ENCODE assay signal across 21 cellular contexts in genomic region chr9:37377688-37378612, GRCh38. TPM values are rescaled to one million over a fixed set of nuclear protein-coding genes. Genes with fewer than 3 reads are reported as not detected.
DNase-seq lines count a peak whose midpoint lies in the region; ATAC-seq, FAIRE-seq and TF ChIP-seq lines count a peak whose summit lies in the region.
"Had no signal": no experiment of that assay in that cellular context is flagged by ENCODE, and none has a peak within 500 bp of the region (broad histone marks: within the 10 kb centered on the region; RNA-seq: fewer than 3 reads in every experiment).

No MANE protein-coding gene starts in this region.

- H3K36me3 Mint-ChIP-seq in WTC11 = no peaks in the 10 kb centered on the region
- no peaks in the 10 kb centered on the region for H3K36me3 Mint-ChIP-seq in nephron progenitor cell (ENCODE audit: low read depth)
- H3K36me3 Mint-ChIP-seq: natural killer cell had no signal

- H3K27ac ChIP-seq in DOHH2 (ENCODE audit: low read depth, low read length) = peak overlapping the region; percentile 99
- H3K27ac ChIP-seq in pancreas = no peak overlapping the region
- H3K27ac ChIP-seq: breast epithelium, parathyroid adenoma, SK-N-MC had no signal

- peak overlapping the region; percentile 33 for H3K4me3 ChIP-seq in DOHH2 (ENCODE audit: low read length)
- no peak overlapping the region for H3K4me3 ChIP-seq in pancreas
- H3K4me3 ChIP-seq: breast epithelium, GM23338, SK-N-MC had no signal

- H3K4me1 Mint-ChIP-seq in WTC11 = no peaks in the 10 kb centered on the region
- H3K4me1 Mint-ChIP-seq in nephron progenitor cell = no peaks in the 10 kb centered on the region
- H3K4me1 Mint-ChIP-seq: CD4-positive, alpha-beta memory T cell; natural killer cell had no signal

- peak; percentile 29 for ATAC-seq in HG02642 (IDR thresholded peaks at IDR 0.05; ENCODE audit: poor library complexity, unreplicated experiment)
- ATAC-seq in WTC11 = no peak
- no peak for ATAC-seq in pancreas
- ATAC-seq: GM23338, natural killer cell, sciatic nerve had no signal

- FAIRE-seq in GM12891 (lab: Jason Lieb, UNC) (peak; percentile 82), pancreas (lab: Jason Lieb, UNC) (no peak)

- H3K9me3 ChIP-seq in DOHH2 (ENCODE audit: control insufficient read depth, insufficient read depth, low read length) = peaks cover 7% of the 10 kb centered on the region; the same call in 1 of the 2 replicates
- H3K9me3 ChIP-seq in pancreas = no peaks in the 10 kb centered on the region
- H3K9me3 ChIP-seq: breast epithelium had no signal

- H3K4me1 ChIP-seq in DOHH2 (ENCODE audit: control insufficient read depth, low read length) = peaks cover 99% of the 10 kb centered on the region
- H3K4me1 ChIP-seq in pancreas = no peaks in the 10 kb centered on the region
- H3K4me1 ChIP-seq: breast epithelium, parathyroid adenoma had no signal

- no peak for DNase-seq in GM12891 (ENCODE audit: insufficient read length, low spot score)
- DNase-seq in WTC11 (ENCODE audit: low spot score) = no peak
- no peak for DNase-seq in nephron progenitor cell
- no peak for DNase-seq in SHP77 (lab: John Stamatoyannopoulos, UW)
- no peak for DNase-seq in pancreas
- DNase-seq: CD4-positive, alpha-beta memory T cell; cortex of kidney; GF-D8; mesenchymal stem cell; natural killer cell; NCI-H1092 treated with DMSO at 0.1 percent for 48 hours; NCI-H2081; stimulated activated CD4-positive, alpha-beta T cell treated with anti-CD3 and anti-CD28 coated beads, Interleukin-15, amount 100 ng/mL, for 24 hours; T-helper 9 cell had no signal

- CTCF ChIA-PET in WTC11 (lab: Charles Lee) = interaction anchor here (0.7 to 1.3 kb wide), 2 partner anchors 34 to 82 kb away, joined by 3 to 4 read pairs; no protein-coding TSS in a partner anchor

- no peak overlapping the region for H3K27ac Mint-ChIP-seq in WTC11
- H3K27ac Mint-ChIP-seq in nephron progenitor cell = no peak overlapping the region
- H3K27ac Mint-ChIP-seq: CD4-positive, alpha-beta memory T cell; GM23338; natural killer cell had no signal

- intact Hi-C loops in pancreas (cut with DNase I) = loop anchor here in 1 of 3 donors (10.0 kb wide), 1 partner anchor 493 kb away; no protein-coding TSS in a partner anchor

- H3K36me3 ChIP-seq in DOHH2 (ENCODE audit: control insufficient read depth, low read length) (peaks cover 11% of the 10 kb centered on the region), pancreas (no peaks in the 10 kb centered on the region)
- H3K36me3 ChIP-seq: breast epithelium had no signal

- H3K79me2 ChIP-seq in DOHH2 (ENCODE audit: control insufficient read depth, low read length) = no peaks in the 10 kb centered on the region
- H3K79me2 ChIP-seq: parathyroid adenoma had no signal

- H3K4me2 ChIP-seq in DOHH2 (ENCODE audit: low read length) = peak overlapping the region; percentile 88
- H3K4me2 ChIP-seq: GM23338 had no signal

- H3F3A ChIP-seq in DOHH2 (ENCODE audit: control insufficient read depth, insufficient read depth) = peaks cover 65% of the 10 kb centered on the region

- POLR2A ChIA-PET in WTC11 (lab: Charles Lee) = interaction anchor here (0.6 kb wide), 2 partner anchors 273 to 795 kb away, joined by 3 to 4 read pairs; no protein-coding TSS in a partner anchor

- 0 out of 2 replicates have a peak, but pooled peaks have one; percentile 16 for TF ChIP-seq POLR2A in GM12891 (IDR thresholded peaks at IDR 0.05; ENCODE audit: low read depth, low read length)

- H4K20me1 ChIP-seq in DOHH2 (ENCODE audit: control insufficient read depth, insufficient read depth, low read depth, low read length) = no peaks in the 10 kb centered on the region

- no peaks in the 10 kb centered on the region for H3K27me3 ChIP-seq in DOHH2 (ENCODE audit: control insufficient read depth, low read length)
- no peaks in the 10 kb centered on the region for H3K27me3 ChIP-seq in pancreas
- H3K27me3 ChIP-seq: breast epithelium had no signal

- no peaks in the 10 kb centered on the region for H3K9me2 ChIP-seq in DOHH2 (replicated peaks; ENCODE audit: control insufficient read depth, low read length)

- 79 to 85% methylated on average over 13 of the region's 13 CpGs for WGBS in pancreas, 2 donors

- H3K4me3 Mint-ChIP-seq in WTC11 (no peak overlapping the region), nephron progenitor cell (no peak overlapping the region)
- H3K4me3 Mint-ChIP-seq: CD4-positive, alpha-beta memory T cell; GM23338; natural killer cell had no signal

- no peaks in the 10 kb centered on the region; the same call in 1 of the 2 replicates for H3K27me3 Mint-ChIP-seq in WTC11 (ENCODE audit: low read depth)
- peaks cover 15% of the 10 kb centered on the region for H3K27me3 Mint-ChIP-seq in nephron progenitor cell (ENCODE audit: low read depth, poor library complexity)

- H3K9me3 Mint-ChIP-seq in WTC11 = peaks cover 7% of the 10 kb centered on the region
- H3K9me3 Mint-ChIP-seq in nephron progenitor cell = no peaks in the 10 kb centered on the region
- H3K9me3 Mint-ChIP-seq: GM23338, natural killer cell had no signal

- TF ChIP-seq CTCF in DOHH2 (IDR thresholded peaks at IDR 0.05; ENCODE audit: low read depth, low read length, poor library complexity, severe bottlenecking) (no peak), WTC11 (IDR thresholded peaks at IDR 0.05) (no peak), nephron progenitor cell (IDR thresholded peaks at IDR 0.05) (no peak), pancreas (IDR thresholded peaks at IDR 0.05) (no peak)

TF ChIP-seq in GM12891, 5 proteins besides CTCF, POLR2A, EP300 and RAD21:
- TF ChIP-seq POLR2AphosphoS5 (IDR thresholded peaks at IDR 0.05; ENCODE audit: low read depth, low read length) = 0 out of 2 replicates have a peak, but pooled peaks have one; percentile 18
- no peak for TF ChIP-seq PAX5 (IDR thresholded peaks at IDR 0.05; ENCODE audit: insufficient read depth, low read length, severe bottlenecking)
- TF ChIP-seq SPI1 (IDR thresholded peaks at IDR 0.05; ENCODE audit: low read depth, low read length) = peak; percentile 53
- TF ChIP-seq POU2F2 (IDR thresholded peaks at IDR 0.05; ENCODE audit: low read depth, low read length) = no peak; the same call in 1 of the 2 replicates

TF ChIP-seq in WTC11, 78 proteins besides CTCF, POLR2A, EP300 and RAD21:
- no peak for TF ChIP-seq ZBTB21 (CRISPR knock-in tag; IDR thresholded peaks at IDR 0.05; ENCODE audit: borderline replicate concordance)
- TF ChIP-seq CBFB (CRISPR knock-in tag; IDR thresholded peaks at IDR 0.05; ENCODE audit: low read depth) = no peak
- no peak for TF ChIP-seq HMGA2 (CRISPR knock-in tag; IDR thresholded peaks at IDR 0.05)
- TF ChIP-seq E2F5 (CRISPR knock-in tag; IDR thresholded peaks at IDR 0.05) = no peak
- TF ChIP-seq FOXJ3 (CRISPR knock-in tag; IDR thresholded peaks at IDR 0.05; ENCODE audit: borderline replicate concordance) = no peak
- peak; percentile 62; the same call in 1 of the 2 replicates for TF ChIP-seq ZNF121 (CRISPR knock-in tag; IDR thresholded peaks at IDR 0.05)

RNA-seq across cellular contexts. Expression of gene GRHPR, which starts 44.5 kb away (rescaled TPM):
- polyA plus RNA-seq in GM12891 (2012; ENCODE audit: low read depth, missing spikeins) = 156 TPM
- total RNA-seq in WTC11 (2021) (80.7 to 103 TPM (median 102 TPM) in 3 replicates), pancreas (10 to 100 TPM; 36.2 to 50.2 (median 43.3) TPM)
- polyA plus RNA-seq in pancreas = 10 to 100 TPM; 30.2 to 54.3 TPM
